1 cellular context compared by ENCODE assay signal in the genomic region with DNA sequence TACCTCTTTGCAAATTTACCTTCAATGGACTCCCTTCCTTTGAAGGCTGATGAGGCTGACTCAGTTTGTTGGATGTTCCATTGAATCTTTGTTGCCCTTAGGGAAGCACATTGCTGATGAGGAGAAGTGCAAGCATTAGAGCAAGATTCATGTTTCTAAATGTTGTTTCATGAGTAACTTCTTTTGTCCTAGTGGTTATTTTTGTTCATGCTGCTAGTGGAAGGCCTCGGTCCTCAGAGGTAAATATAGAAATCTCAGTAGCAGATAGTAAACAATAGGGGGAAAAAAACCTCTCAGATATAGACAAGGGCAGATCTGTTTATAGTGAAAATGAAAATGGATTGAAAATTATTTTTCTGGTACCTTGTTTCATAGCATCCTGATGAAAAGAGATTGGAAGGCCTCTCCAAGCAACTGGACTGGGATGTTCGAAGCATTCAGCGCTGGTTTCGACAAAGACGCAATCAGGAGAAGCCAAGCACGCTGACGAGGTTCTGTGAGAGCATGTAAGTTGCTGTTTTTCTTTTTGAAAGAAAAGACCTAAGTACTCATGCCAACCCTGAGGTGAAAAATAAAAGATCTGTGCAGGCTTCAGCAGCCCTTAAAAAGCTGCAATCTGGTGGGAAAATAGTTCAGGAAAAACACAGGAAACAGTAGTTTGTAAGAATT.
TF ChIP-seq lines count a peak whose summit lies in the region.

No MANE protein-coding gene starts in this region.

TF ChIP-seq in GM23338, 12 proteins besides CTCF, POLR2A, EP300 and RAD21:
- TF ChIP-seq, protein P1, sequence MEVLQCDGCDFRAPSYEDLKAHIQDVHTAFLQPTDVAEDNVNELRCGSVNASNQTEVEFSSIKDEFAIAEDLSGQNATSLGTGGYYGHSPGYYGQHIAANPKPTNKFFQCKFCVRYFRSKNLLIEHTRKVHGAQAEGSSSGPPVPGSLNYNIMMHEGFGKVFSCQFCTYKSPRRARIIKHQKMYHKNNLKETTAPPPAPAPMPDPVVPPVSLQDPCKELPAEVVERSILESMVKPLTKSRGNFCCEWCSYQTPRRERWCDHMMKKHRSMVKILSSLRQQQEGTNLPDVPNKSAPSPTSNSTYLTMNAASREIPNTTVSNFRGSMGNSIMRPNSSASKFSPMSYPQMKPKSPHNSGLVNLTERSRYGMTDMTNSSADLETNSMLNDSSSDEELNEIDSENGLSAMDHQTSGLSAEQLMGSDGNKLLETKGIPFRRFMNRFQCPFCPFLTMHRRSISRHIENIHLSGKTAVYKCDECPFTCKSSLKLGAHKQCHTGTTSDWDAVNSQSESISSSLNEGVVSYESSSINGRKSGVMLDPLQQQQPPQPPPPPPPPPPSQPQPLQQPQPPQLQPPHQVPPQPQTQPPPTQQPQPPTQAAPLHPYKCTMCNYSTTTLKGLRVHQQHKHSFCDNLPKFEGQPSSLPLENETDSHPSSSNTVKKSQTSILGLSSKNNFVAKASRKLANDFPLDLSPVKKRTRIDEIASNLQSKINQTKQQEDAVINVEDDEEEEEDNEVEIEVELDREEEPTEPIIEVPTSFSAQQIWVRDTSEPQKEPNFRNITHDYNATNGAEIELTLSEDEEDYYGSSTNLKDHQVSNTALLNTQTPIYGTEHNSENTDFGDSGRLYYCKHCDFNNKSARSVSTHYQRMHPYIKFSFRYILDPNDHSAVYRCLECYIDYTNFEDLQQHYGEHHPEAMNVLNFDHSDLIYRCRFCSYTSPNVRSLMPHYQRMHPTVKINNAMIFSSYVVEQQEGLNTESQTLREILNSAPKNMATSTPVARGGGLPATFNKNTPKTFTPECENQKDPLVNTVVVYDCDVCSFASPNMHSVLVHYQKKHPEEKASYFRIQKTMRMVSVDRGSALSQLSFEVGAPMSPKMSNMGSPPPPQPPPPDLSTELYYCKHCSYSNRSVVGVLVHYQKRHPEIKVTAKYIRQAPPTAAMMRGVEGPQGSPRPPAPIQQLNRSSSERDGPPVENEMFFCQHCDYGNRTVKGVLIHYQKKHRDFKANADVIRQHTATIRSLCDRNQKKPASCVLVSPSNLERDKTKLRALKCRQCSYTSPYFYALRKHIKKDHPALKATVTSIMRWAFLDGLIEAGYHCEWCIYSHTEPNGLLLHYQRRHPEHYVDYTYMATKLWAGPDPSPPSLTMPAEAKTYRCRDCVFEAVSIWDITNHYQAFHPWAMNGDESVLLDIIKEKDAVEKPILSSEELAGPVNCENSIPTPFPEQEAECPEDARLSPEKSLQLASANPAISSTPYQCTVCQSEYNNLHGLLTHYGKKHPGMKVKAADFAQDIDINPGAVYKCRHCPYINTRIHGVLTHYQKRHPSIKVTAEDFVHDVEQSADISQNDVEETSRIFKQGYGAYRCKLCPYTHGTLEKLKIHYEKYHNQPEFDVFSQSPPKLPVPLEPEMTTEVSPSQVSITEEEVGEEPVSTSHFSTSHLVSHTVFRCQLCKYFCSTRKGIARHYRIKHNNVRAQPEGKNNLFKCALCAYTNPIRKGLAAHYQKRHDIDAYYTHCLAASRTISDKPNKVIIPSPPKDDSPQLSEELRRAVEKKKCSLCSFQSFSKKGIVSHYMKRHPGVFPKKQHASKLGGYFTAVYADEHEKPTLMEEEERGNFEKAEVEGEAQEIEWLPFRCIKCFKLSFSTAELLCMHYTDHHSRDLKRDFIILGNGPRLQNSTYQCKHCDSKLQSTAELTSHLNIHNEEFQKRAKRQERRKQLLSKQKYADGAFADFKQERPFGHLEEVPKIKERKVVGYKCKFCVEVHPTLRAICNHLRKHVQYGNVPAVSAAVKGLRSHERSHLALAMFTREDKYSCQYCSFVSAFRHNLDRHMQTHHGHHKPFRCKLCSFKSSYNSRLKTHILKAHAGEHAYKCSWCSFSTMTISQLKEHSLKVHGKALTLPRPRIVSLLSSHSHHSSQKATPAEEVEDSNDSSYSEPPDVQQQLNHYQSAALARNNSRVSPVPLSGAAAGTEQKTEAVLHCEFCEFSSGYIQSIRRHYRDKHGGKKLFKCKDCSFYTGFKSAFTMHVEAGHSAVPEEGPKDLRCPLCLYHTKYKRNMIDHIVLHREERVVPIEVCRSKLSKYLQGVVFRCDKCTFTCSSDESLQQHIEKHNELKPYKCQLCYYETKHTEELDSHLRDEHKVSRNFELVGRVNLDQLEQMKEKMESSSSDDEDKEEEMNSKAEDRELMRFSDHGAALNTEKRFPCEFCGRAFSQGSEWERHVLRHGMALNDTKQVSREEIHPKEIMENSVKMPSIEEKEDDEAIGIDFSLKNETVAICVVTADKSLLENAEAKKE (CRISPR knock-in tag; IDR thresholded peaks at IDR 0.05) = no peak
- TF ChIP-seq JUNB (IDR thresholded peaks at IDR 0.05; ENCODE audit: unreplicated experiment) = no peak
- TF ChIP-seq ZNF114 (CRISPR knock-in tag; IDR thresholded peaks at IDR 0.05) = no peak
- no peak for TF ChIP-seq NANOG (IDR thresholded peaks at IDR 0.05; ENCODE audit: borderline replicate concordance)
- TF ChIP-seq POLR2AphosphoS5 (IDR thresholded peaks at IDR 0.05; ENCODE audit: low read depth) = no peak
- TF ChIP-seq, protein P2, sequence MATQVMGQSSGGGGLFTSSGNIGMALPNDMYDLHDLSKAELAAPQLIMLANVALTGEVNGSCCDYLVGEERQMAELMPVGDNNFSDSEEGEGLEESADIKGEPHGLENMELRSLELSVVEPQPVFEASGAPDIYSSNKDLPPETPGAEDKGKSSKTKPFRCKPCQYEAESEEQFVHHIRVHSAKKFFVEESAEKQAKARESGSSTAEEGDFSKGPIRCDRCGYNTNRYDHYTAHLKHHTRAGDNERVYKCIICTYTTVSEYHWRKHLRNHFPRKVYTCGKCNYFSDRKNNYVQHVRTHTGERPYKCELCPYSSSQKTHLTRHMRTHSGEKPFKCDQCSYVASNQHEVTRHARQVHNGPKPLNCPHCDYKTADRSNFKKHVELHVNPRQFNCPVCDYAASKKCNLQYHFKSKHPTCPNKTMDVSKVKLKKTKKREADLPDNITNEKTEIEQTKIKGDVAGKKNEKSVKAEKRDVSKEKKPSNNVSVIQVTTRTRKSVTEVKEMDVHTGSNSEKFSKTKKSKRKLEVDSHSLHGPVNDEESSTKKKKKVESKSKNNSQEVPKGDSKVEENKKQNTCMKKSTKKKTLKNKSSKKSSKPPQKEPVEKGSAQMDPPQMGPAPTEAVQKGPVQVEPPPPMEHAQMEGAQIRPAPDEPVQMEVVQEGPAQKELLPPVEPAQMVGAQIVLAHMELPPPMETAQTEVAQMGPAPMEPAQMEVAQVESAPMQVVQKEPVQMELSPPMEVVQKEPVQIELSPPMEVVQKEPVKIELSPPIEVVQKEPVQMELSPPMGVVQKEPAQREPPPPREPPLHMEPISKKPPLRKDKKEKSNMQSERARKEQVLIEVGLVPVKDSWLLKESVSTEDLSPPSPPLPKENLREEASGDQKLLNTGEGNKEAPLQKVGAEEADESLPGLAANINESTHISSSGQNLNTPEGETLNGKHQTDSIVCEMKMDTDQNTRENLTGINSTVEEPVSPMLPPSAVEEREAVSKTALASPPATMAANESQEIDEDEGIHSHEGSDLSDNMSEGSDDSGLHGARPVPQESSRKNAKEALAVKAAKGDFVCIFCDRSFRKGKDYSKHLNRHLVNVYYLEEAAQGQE (IDR thresholded peaks at IDR 0.05; ENCODE audit: unreplicated experiment) = no peak
- no peak for TF ChIP-seq CREB1 (CRISPR knock-in tag; IDR thresholded peaks at IDR 0.05; ENCODE audit: low read depth)
- no peak for TF ChIP-seq ZNF331 (CRISPR knock-in tag; IDR thresholded peaks at IDR 0.05; ENCODE audit: low read depth)
- no peak for TF ChIP-seq EZH2phosphoT487 (IDR thresholded peaks at IDR 0.05; ENCODE audit: unreplicated experiment)
- TF ChIP-seq STAT1 (IDR thresholded peaks at IDR 0.05; ENCODE audit: unreplicated experiment) = no peak
- TF ChIP-seq EZH2 (IDR thresholded peaks at IDR 0.05; ENCODE audit: low read depth, unreplicated experiment) = no peak
- TF ChIP-seq, protein P3, sequence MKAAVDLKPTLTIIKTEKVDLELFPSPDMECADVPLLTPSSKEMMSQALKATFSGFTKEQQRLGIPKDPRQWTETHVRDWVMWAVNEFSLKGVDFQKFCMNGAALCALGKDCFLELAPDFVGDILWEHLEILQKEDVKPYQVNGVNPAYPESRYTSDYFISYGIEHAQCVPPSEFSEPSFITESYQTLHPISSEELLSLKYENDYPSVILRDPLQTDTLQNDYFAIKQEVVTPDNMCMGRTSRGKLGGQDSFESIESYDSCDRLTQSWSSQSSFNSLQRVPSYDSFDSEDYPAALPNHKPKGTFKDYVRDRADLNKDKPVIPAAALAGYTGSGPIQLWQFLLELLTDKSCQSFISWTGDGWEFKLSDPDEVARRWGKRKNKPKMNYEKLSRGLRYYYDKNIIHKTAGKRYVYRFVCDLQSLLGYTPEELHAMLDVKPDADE (IDR thresholded peaks at IDR 0.05) = no peak
TF ChIP-seq in GM23338: peak in this region for 0.
